ENCODE assay signal across 20 cellular contexts in genomic region chr10:29397221-29397620, GRCh38.
A peak's percentile ranks its signal among the peaks of the same experiment; 100 is the strongest.
DNase-seq lines count a peak whose midpoint lies in the region; ATAC-seq and TF ChIP-seq lines count a peak whose summit lies in the region.
"Had no signal": no experiment of that assay in that cellular context is flagged by ENCODE, and none has a peak within 500 bp of the region (broad histone marks: within the 10 kb centered on the region; RNA-seq: fewer than 3 reads in every experiment).

No MANE protein-coding gene starts in this region.

- no peaks in the 10 kb centered on the region for H3K27me3 ChIP-seq in WERI-Rb-1 (ENCODE audit: insufficient read depth, low read depth, severe bottlenecking)
- no peaks in the 10 kb centered on the region for H3K27me3 ChIP-seq in neural progenitor cell
- peaks cover 0 to 3% (median 0%) of the 10 kb centered on the region in 3 experiments for H3K27me3 ChIP-seq in neuronal stem cell (ENCODE audit: control insufficient read depth in 3 of 3, insufficient read depth in 3 of 3, low read depth in 1 of 3, low read length in 3 of 3)

- H3K9me3 ChIP-seq in WERI-Rb-1 (ENCODE audit: severe bottlenecking) (no peaks in the 10 kb centered on the region), neural progenitor cell (ENCODE audit: low read depth) (peaks cover 11% of the 10 kb centered on the region), neuronal stem cell (replicated peaks in 1 of 2; ENCODE audit: control insufficient read depth in 2 of 2, insufficient read depth in 1 of 2, low read depth in 1 of 2, low read length in 2 of 2) (peaks cover 0 to 5% of the 10 kb centered on the region in 2 donors)
- H3K9me3 ChIP-seq: A549, HAP-1 had no signal

- TF ChIP-seq CTCF in WERI-Rb-1 (IDR thresholded peaks at IDR 0.05; ENCODE audit: low read depth, low read length): no peak
- TF ChIP-seq CTCF in neural progenitor cell (IDR thresholded peaks at IDR 0.05): no peak
- no peak for TF ChIP-seq CTCF in HFFc6 (IDR thresholded peaks at IDR 0.05)

- no peak overlapping the region for H2AK5ac ChIP-seq in neuronal stem cell (ENCODE audit: low read depth, low read length)

- H3K27ac ChIP-seq in WERI-Rb-1 (peak overlapping the region; percentile 74; the same call in 1 of the 2 replicates), neural progenitor cell (no peak overlapping the region), neuronal stem cell (replicated peaks; ENCODE audit: low read length) (no peak overlapping the region)
- H3K27ac ChIP-seq: 22Rv1, A549, C4-2B had no signal

- H3K4me2 ChIP-seq in neural progenitor cell (peak overlapping the region; percentile 50), neuronal stem cell (ENCODE audit: insufficient read depth, low read length, poor library complexity, severe bottlenecking) (no peak overlapping the region)
- H3K4me2 ChIP-seq: A549 had no signal

- no peak overlapping the region for H3K14ac ChIP-seq in neuronal stem cell (ENCODE audit: low read length)

- no peak overlapping the region for H3K23ac ChIP-seq in neuronal stem cell (ENCODE audit: low read depth, low read length, poor library complexity)

- no peak overlapping the region for H2BK15ac ChIP-seq in neuronal stem cell (ENCODE audit: low read length)

- H4K91ac ChIP-seq in neuronal stem cell (ENCODE audit: low read depth, low read length, poor library complexity): no peak overlapping the region

- H3K79me2 ChIP-seq in neural progenitor cell (ENCODE audit: low read depth): no peaks in the 10 kb centered on the region

- no peaks in the 10 kb centered on the region for H4K20me1 ChIP-seq in neural progenitor cell (ENCODE audit: low read depth)

- H3K27me3 Mint-ChIP-seq in neural progenitor cell (ENCODE audit: insufficient read depth, low read depth) (peaks cover 2% of the 10 kb centered on the region), HFFc6 (ENCODE audit: insufficient read depth) (peaks cover 43% of the 10 kb centered on the region)

- H3K9ac ChIP-seq in neural progenitor cell (no peak overlapping the region), neuronal stem cell (ENCODE audit: low read depth, low read length, poor library complexity) (no peak overlapping the region)

- no peaks in the 10 kb centered on the region for H3K79me1 ChIP-seq in neuronal stem cell (ENCODE audit: low read depth, low read length)

- H2BK5ac ChIP-seq in neuronal stem cell (ENCODE audit: low read length): no peak overlapping the region

- no peak overlapping the region for H4K8ac ChIP-seq in neuronal stem cell (ENCODE audit: low read depth, low read length)

- peaks cover 21% of the 10 kb centered on the region for H3K4me1 Mint-ChIP-seq in neural progenitor cell
- no peaks in the 10 kb centered on the region for H3K4me1 Mint-ChIP-seq in HFFc6 (ENCODE audit: low read depth)

- ATAC-seq in GM19467 (IDR thresholded peaks at IDR 0.05; ENCODE audit: unreplicated experiment): no peak
- ATAC-seq: A549, K562 had no signal

- DNase-seq in D341Med (ENCODE audit: low spot score): peak; percentile 63
- peak; percentile 88 for DNase-seq in NCI-H82 (lab: John Stamatoyannopoulos, UW)
- DNase-seq in WERI-Rb-1: peak; percentile 70
- peak; percentile 21 for DNase-seq in neural progenitor cell (ENCODE audit: low spot score)
- no peak for DNase-seq in HFFc6
- no peak for DNase-seq in neuronal stem cell (ENCODE audit: low spot score)
- DNase-seq: AML-193; CD4-positive, alpha-beta T cell; DMS 273 treated with DMSO at 0.1 percent for 48 hours; DMS53; DND-41; EL; GDM1; IMR-90 had no signal

- no peak overlapping the region for H3K18ac ChIP-seq in neuronal stem cell (ENCODE audit: low read length)

- no peak overlapping the region for H2AFZ ChIP-seq in neural progenitor cell (replicated peaks)
- no peak overlapping the region for H2AFZ ChIP-seq in neuronal stem cell (ENCODE audit: low read length)

- no CpG with 5 or more reads among the region's 2 CpGs for WGBS in neuronal stem cell (ENCODE audit: extremely low coverage in 2 of 2, insufficient read length in 2 of 2, insufficient replicate concordance in 1 of 2), 2 donors

- no peaks in the 10 kb centered on the region for H3F3A ChIP-seq in neural progenitor cell (ENCODE audit: low read depth)

- H3K27ac Mint-ChIP-seq in neural progenitor cell (peak overlapping the region; percentile 76), HFFc6 (no peak overlapping the region)
- H3K27ac Mint-ChIP-seq: CD4-positive, alpha-beta T cell had no signal

- H3K9me3 Mint-ChIP-seq in neural progenitor cell (peaks cover 10% of the 10 kb centered on the region), HFFc6 (peaks cover 10% of the 10 kb centered on the region; the same call in 1 of the 2 replicates)
- H3K9me3 Mint-ChIP-seq: CD4-positive, alpha-beta T cell had no signal

- H2BK120ac ChIP-seq in neuronal stem cell (ENCODE audit: low read depth, low read length): no peak overlapping the region

- H3K4me3 Mint-ChIP-seq in neural progenitor cell (peak overlapping the region; percentile 8), HFFc6 (no peak overlapping the region)
- H3K4me3 Mint-ChIP-seq: CD4-positive, alpha-beta T cell had no signal

- no peak overlapping the region for H3K4ac ChIP-seq in neuronal stem cell (ENCODE audit: low read length)

- peak overlapping the region; percentile 25; the same call in 1 of the 2 replicates for H3K4me3 ChIP-seq in WERI-Rb-1 (ENCODE audit: low read depth, low read length)
- no peak overlapping the region for H3K4me3 ChIP-seq in neural progenitor cell
- H3K4me3 ChIP-seq in neuronal stem cell (ENCODE audit: low read length in 2 of 2): no peak overlapping the region
- H3K4me3 ChIP-seq: A549, HAP-1, K562 had no signal

- H3K36me3 Mint-ChIP-seq in neural progenitor cell: no peaks in the 10 kb centered on the region
- H3K36me3 Mint-ChIP-seq in HFFc6 (ENCODE audit: low read depth): no peaks in the 10 kb centered on the region; the same call in 1 of the 2 replicates

- H3K4me1 ChIP-seq in neural progenitor cell (peaks cover 21% of the 10 kb centered on the region), neuronal stem cell (ENCODE audit: control insufficient read depth in 2 of 2, insufficient read depth in 1 of 2, low read depth in 1 of 2, low read length in 2 of 2) (no peaks in the 10 kb centered on the region)
- H3K4me1 ChIP-seq: A549, HAP-1 had no signal

- H2BK12ac ChIP-seq in neuronal stem cell (ENCODE audit: low read length): no peak overlapping the region

- H3K36me3 ChIP-seq in WERI-Rb-1: no peaks in the 10 kb centered on the region
- no peaks in the 10 kb centered on the region for H3K36me3 ChIP-seq in neural progenitor cell
- H3K36me3 ChIP-seq in neuronal stem cell (replicated peaks in 1 of 2; ENCODE audit: control insufficient read depth in 2 of 2, insufficient read depth in 2 of 2, low read length in 2 of 2): no peaks in the 10 kb centered on the region
- H3K36me3 ChIP-seq: HAP-1 had no signal

Comparison
In these comparisons a context has a peak if more than half of its experiments do, and no peak if none do; other contexts are left out.
1. DNase-seq: peak in D341Med (single experiment), NCI-H82 (single experiment), WERI-Rb-1 (single experiment) and neural progenitor cell (single experiment); none in HFFc6 (single experiment) and neuronal stem cell (single experiment).